ENCODE assay signal across 12 cellular contexts in the genomic region with DNA sequence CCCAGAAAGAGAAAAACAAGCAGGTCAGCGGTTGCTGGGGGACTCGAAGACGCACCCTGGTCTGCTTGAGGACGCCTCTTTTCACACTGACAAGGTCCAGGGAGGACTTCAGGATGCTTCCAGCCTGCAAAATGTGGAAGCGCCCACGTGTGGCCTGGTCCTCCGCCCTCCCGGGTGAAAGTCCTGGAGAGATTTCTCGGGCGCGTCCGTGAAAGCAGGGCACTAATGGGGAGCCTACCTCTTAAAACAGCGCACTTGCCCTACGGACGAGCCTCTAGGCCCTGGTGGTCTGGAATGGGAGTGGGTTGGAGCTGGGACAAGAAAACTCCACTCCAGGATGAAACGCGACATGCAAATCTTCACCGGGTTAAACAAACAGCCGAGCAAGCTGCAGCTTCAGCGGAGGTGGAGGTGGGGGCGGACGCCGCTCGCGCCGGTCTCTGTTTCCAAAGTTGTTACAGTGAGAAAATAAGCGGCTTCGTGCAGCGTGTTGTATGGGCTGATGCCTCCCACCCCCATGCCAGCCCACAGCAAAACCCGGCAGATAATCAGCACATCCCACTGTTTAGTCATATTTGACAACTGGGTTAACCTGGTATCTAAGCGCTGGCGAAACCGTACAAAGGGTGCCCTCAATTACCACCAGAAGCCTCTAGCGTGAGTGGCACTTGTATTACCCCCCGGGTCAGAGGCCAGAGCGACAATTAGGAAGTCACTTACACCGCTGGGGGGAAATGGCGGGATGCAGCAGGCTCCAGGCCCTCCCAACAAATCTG. TPM values are rescaled to one million over a fixed set of nuclear protein-coding genes. Genes with fewer than 3 reads are reported as not detected.
DNase-seq lines count a peak whose midpoint lies in the region; ATAC-seq, FAIRE-seq and TF ChIP-seq lines count a peak whose summit lies in the region.
"Had no signal": no experiment of that assay in that cellular context is flagged by ENCODE, and none has a peak within 500 bp of the region (broad histone marks: within the 10 kb centered on the region; RNA-seq: fewer than 3 reads in every experiment).

No MANE protein-coding gene starts in this region.

- H2AFZ ChIP-seq in keratinocyte (ENCODE audit: control insufficient read depth, low read length): no peak overlapping the region

- H3K4me3 ChIP-seq in keratinocyte (ENCODE audit: control insufficient read depth in 2 of 3, extremely low read depth in 1 of 3, insufficient read depth in 2 of 3, low read depth in 1 of 3, low read length in 3 of 3): peak overlapping the region in 2 of 3 experiments; percentile 14 to 45
- no peak overlapping the region for H3K4me3 ChIP-seq in left ventricle myocardium inferior

- H3K27ac ChIP-seq in keratinocyte (ENCODE audit: control insufficient read depth, insufficient read depth, low read length): no peak overlapping the region
- H3K27ac ChIP-seq in left ventricle myocardium inferior (replicated peaks): no peak overlapping the region
- H3K27ac ChIP-seq: transverse colon had no signal

- peak overlapping the region; percentile 30 for H3K27ac Mint-ChIP-seq in activated T-cell treated with anti-CD3 and anti-CD28 coated beads, Interleukin-2, amount 50 U/mL, for 24 hours

- peak; percentile 68 for FAIRE-seq in GM12891 (lab: Jason Lieb, UNC)
- FAIRE-seq in keratinocyte (lab: Jason Lieb, UNC): no peak
- FAIRE-seq in GM12892 (lab: Jason Lieb, UNC): no peak

- peaks cover 98% of the 10 kb centered on the region for H3K27me3 ChIP-seq in keratinocyte (ENCODE audit: control insufficient read depth, extremely low read depth, insufficient read depth, low read length)
- H3K27me3 ChIP-seq in left ventricle myocardium inferior (ENCODE audit: low read depth): peaks cover 100% of the 10 kb centered on the region

- dilution Hi-C loops in keratinocyte (cut with MboI; ENCODE audit: extremely low pct_ligation_motif_present, low sequenced_read_pairs): no loop called here

- peaks cover 3% of the 10 kb centered on the region for H4K20me1 ChIP-seq in keratinocyte (ENCODE audit: control insufficient read depth, extremely low read depth, insufficient read depth, low read length)

- no peaks in the 10 kb centered on the region for H3K9me3 Mint-ChIP-seq in activated T-cell treated with anti-CD3 and anti-CD28 coated beads, Interleukin-2, amount 50 U/mL, for 24 hours

- peaks cover 89% of the 10 kb centered on the region for H3K27me3 Mint-ChIP-seq in activated T-cell treated with anti-CD3 and anti-CD28 coated beads, Interleukin-2, amount 50 U/mL, for 24 hours

- ATAC-seq in GM19328 (IDR thresholded peaks at IDR 0.05; ENCODE audit: unreplicated experiment): no peak

- H3K9me3 ChIP-seq in keratinocyte (ENCODE audit: control insufficient read depth, low read depth, low read length) (no peaks in the 10 kb centered on the region), left ventricle myocardium inferior (replicated peaks) (no peaks in the 10 kb centered on the region)
- H3K9me3 ChIP-seq: transverse colon had no signal

- TF ChIP-seq CTCF in AG09319 (IDR thresholded peaks at IDR 0.05; ENCODE audit: low read depth, low read length) (peak; percentile 9), keratinocyte (optimal IDR thresholded peaks at IDR 0.05 in 1 of 3, IDR thresholded peaks at IDR 0.05 in 1 of 3, conservative IDR thresholded peaks at IDR 0.05 in 1 of 3; ENCODE audit: extremely low read depth in 1 of 3, insufficient read depth in 2 of 3, low read length in 3 of 3) (no peak), left ventricle myocardium inferior (IDR thresholded peaks at IDR 0.05; ENCODE audit: borderline replicate concordance) (no peak)

- H3K4me1 ChIP-seq in keratinocyte (ENCODE audit: control insufficient read depth, extremely low read depth, insufficient read depth, low read length): peaks cover 11% of the 10 kb centered on the region
- peaks cover 55% of the 10 kb centered on the region for H3K4me1 ChIP-seq in left ventricle myocardium inferior

- peak overlapping the region; percentile 67 for H3K4me2 ChIP-seq in keratinocyte (ENCODE audit: control insufficient read depth, extremely low read depth, insufficient read depth, low read depth, low read length)

- no peak overlapping the region for H3K9ac ChIP-seq in keratinocyte (ENCODE audit: control insufficient read depth, extremely low read depth, insufficient read depth, low read length)

- DNase-seq in AG09319 (ENCODE audit: extremely low read depth, low read depth) (no peak), GM12891 (ENCODE audit: insufficient read length, low spot score) (no peak), keratinocyte (ENCODE audit: low read depth, low spot score) (no peak), GM12892 (ENCODE audit: insufficient read length) (no peak), OCI-M2 (lab: John Stamatoyannopoulos, UW; ENCODE audit: unreplicated experiment) (no peak), left ventricle myocardium inferior (no peak)
- peak; percentile 53 for DNase-seq in activated T-cell treated with anti-CD3 and anti-CD28 coated beads, Interleukin-2, amount 50 U/mL, for 24 hours
- DNase-seq: effector CD4-positive, alpha-beta T cell; left cardiac atrium; NCI-H2171 treated with DMSO at 0.1 percent for 48 hours; transverse colon had no signal

- peaks cover 44% of the 10 kb centered on the region for H3K4me1 Mint-ChIP-seq in activated T-cell treated with anti-CD3 and anti-CD28 coated beads, Interleukin-2, amount 50 U/mL, for 24 hours (ENCODE audit: low read depth)

- no peaks in the 10 kb centered on the region for H3K36me3 ChIP-seq in keratinocyte (ENCODE audit: control insufficient read depth in 2 of 2, extremely low read depth in 1 of 2, insufficient read depth in 2 of 2, low read length in 2 of 2)
- H3K36me3 ChIP-seq in left ventricle myocardium inferior: no peaks in the 10 kb centered on the region
- H3K36me3 ChIP-seq: transverse colon had no signal

- H3K9me1 ChIP-seq in keratinocyte (ENCODE audit: control insufficient read depth, extremely low read depth, insufficient read depth, low read length): no peaks in the 10 kb centered on the region

- no peak for TF ChIP-seq POLR2A in GM12891 (IDR thresholded peaks at IDR 0.05; ENCODE audit: low read depth, low read length)
- TF ChIP-seq POLR2A in GM12892 (IDR thresholded peaks at IDR 0.05; ENCODE audit: low read depth, low read length): no peak

- no peaks in the 10 kb centered on the region for H3K79me2 ChIP-seq in keratinocyte (ENCODE audit: control insufficient read depth, insufficient read depth, low read length)

- H3K36me3 Mint-ChIP-seq in activated T-cell treated with anti-CD3 and anti-CD28 coated beads, Interleukin-2, amount 50 U/mL, for 24 hours (ENCODE audit: low read depth): no peaks in the 10 kb centered on the region

- intact Hi-C loops in left ventricle myocardium inferior (cut with micrococcal nuclease): no loop called here

- H3K4me3 Mint-ChIP-seq in activated T-cell treated with anti-CD3 and anti-CD28 coated beads, Interleukin-2, amount 50 U/mL, for 24 hours: peak overlapping the region; percentile 55

TF ChIP-seq in GM12891, 5 proteins besides CTCF, POLR2A, EP300 and RAD21:
- TF ChIP-seq SPI1 (IDR thresholded peaks at IDR 0.05; ENCODE audit: low read depth, low read length) (no peak), TAF1 (IDR thresholded peaks at IDR 0.05; ENCODE audit: low read depth, low read length) (no peak), POU2F2 (IDR thresholded peaks at IDR 0.05; ENCODE audit: low read depth, low read length) (no peak), POLR2AphosphoS5 (IDR thresholded peaks at IDR 0.05; ENCODE audit: low read depth, low read length) (no peak), PAX5 (IDR thresholded peaks at IDR 0.05; ENCODE audit: insufficient read depth, low read length, severe bottlenecking) (no peak)

RNA-seq across cellular contexts. Expression of a gene that starts 1.1 kb away (rescaled TPM):
- not detected for polyA plus RNA-seq in GM12891 (2012; ENCODE audit: low read depth, missing spikeins)
- not detected in 3 replicates for polyA plus RNA-seq in keratinocyte
- polyA plus RNA-seq in keratinocyte (2011; ENCODE audit: low read depth): not detected
- polyA plus RNA-seq in keratinocyte (2011; cell fraction: cytosol; rRNA removed): not detected in 2 replicates
- polyA plus RNA-seq in keratinocyte (2011; cell fraction: nucleus; rRNA removed): not detected in 2 replicates
- not detected in 2 replicates for polyA plus RNA-seq in keratinocyte (2012; ENCODE audit: low replicate concordance)
- not detected in 3 replicates for polyA minus RNA-seq in keratinocyte
- polyA minus RNA-seq in keratinocyte (2011; cell fraction: cytosol; rRNA and poly(A)+ RNA removed): not detected
- not detected in 2 replicates for polyA minus RNA-seq in keratinocyte (2011; cell fraction: nucleus; rRNA and poly(A)+ RNA removed)
- polyA plus RNA-seq in GM12892 (2012; ENCODE audit: missing spikeins): not detected
- not detected for total RNA-seq in left ventricle myocardium inferior
- total RNA-seq: left cardiac atrium, transverse colon had no signal
